1 cellular context compared by ENCODE assay signal in the genomic region with DNA sequence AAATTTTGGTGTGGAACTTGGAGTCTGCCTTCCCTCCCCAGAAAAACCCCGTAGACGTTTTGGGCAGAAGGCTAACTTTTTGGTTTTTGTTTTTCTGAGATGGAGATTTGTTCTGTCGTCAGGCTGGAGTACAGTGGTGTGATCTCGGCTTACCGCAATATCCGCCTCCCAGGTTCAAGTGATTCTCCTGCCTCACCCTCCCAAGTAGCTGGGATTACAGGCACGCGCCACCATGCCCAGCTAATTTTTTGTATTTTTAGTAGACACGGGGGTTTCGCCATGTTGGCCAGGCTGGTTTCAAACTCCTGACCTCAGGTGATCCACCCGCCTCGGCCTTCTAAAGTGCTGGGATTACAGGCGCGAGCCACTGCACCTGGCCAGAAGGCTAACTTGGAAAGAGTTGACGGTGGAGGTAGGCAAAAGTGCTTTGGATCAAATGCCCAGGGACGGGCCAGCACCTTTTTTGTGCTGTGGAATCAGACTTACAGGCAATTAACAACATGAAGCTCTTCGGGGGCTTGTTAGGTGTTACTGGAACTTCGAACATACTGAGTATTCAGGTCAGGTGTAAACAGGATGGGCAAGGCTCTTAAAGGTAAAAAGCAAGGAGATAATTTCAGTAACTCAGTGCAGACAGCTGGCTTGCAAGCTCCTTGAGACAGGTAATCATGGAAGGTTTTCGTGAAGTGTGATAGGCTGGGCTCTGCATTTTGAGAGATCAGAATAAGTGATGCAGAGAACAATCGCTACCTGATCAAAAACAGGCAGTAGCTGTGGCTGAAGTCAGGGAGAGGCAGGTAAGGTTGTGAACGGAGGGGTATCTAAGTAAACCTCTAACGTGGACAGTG.
TF ChIP-seq lines count a peak whose summit lies in the region.

No MANE protein-coding gene starts in this region.

TF ChIP-seq in liver, 16 proteins besides CTCF, POLR2A, EP300 and RAD21 (continued from another document):
- TF ChIP-seq, protein P1, sequence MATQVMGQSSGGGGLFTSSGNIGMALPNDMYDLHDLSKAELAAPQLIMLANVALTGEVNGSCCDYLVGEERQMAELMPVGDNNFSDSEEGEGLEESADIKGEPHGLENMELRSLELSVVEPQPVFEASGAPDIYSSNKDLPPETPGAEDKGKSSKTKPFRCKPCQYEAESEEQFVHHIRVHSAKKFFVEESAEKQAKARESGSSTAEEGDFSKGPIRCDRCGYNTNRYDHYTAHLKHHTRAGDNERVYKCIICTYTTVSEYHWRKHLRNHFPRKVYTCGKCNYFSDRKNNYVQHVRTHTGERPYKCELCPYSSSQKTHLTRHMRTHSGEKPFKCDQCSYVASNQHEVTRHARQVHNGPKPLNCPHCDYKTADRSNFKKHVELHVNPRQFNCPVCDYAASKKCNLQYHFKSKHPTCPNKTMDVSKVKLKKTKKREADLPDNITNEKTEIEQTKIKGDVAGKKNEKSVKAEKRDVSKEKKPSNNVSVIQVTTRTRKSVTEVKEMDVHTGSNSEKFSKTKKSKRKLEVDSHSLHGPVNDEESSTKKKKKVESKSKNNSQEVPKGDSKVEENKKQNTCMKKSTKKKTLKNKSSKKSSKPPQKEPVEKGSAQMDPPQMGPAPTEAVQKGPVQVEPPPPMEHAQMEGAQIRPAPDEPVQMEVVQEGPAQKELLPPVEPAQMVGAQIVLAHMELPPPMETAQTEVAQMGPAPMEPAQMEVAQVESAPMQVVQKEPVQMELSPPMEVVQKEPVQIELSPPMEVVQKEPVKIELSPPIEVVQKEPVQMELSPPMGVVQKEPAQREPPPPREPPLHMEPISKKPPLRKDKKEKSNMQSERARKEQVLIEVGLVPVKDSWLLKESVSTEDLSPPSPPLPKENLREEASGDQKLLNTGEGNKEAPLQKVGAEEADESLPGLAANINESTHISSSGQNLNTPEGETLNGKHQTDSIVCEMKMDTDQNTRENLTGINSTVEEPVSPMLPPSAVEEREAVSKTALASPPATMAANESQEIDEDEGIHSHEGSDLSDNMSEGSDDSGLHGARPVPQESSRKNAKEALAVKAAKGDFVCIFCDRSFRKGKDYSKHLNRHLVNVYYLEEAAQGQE (IDR thresholded peaks at IDR 0.05) = no peak
- TF ChIP-seq SP1 (IDR thresholded peaks at IDR 0.05) (no peak), YY1 (IDR thresholded peaks at IDR 0.05) (no peak), NR2F2 (IDR thresholded peaks at IDR 0.05) (no peak), HNF4G (IDR thresholded peaks at IDR 0.05) (no peak)
- TF ChIP-seq, protein P2, sequence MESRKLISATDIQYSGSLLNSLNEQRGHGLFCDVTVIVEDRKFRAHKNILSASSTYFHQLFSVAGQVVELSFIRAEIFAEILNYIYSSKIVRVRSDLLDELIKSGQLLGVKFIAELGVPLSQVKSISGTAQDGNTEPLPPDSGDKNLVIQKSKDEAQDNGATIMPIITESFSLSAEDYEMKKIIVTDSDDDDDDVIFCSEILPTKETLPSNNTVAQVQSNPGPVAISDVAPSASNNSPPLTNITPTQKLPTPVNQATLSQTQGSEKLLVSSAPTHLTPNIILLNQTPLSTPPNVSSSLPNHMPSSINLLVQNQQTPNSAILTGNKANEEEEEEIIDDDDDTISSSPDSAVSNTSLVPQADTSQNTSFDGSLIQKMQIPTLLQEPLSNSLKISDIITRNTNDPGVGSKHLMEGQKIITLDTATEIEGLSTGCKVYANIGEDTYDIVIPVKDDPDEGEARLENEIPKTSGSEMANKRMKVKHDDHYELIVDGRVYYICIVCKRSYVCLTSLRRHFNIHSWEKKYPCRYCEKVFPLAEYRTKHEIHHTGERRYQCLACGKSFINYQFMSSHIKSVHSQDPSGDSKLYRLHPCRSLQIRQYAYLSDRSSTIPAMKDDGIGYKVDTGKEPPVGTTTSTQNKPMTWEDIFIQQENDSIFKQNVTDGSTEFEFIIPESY (IDR thresholded peaks at IDR 0.05) = no peak
